1 cellular context compared by ENCODE assay signal in genomic region chr7:122844191-122844988, GRCh38.
TF ChIP-seq lines count a peak whose summit lies in the region.

No MANE protein-coding gene starts in this region.

TF ChIP-seq in H1, 55 proteins besides CTCF, POLR2A, EP300 and RAD21:
- TF ChIP-seq GABPA (IDR thresholded peaks at IDR 0.05; ENCODE audit: borderline replicate concordance, insufficient read depth, low read length) (no peak), HDAC6 (IDR thresholded peaks at IDR 0.05; ENCODE audit: low read depth, low read length) (no peak), CEBPB (IDR thresholded peaks at IDR 0.05; ENCODE audit: low read depth, low read length) (no peak), TAF7 (optimal IDR thresholded peaks at IDR 0.05; ENCODE audit: borderline replicate concordance, low read depth, low read length) (no peak), EGR1 (IDR thresholded peaks at IDR 0.05; ENCODE audit: borderline replicate concordance, low read depth, low read length) (no peak)
